Comparison of ENCODE assay signal across 27 cellular contexts in the genomic region with DNA sequence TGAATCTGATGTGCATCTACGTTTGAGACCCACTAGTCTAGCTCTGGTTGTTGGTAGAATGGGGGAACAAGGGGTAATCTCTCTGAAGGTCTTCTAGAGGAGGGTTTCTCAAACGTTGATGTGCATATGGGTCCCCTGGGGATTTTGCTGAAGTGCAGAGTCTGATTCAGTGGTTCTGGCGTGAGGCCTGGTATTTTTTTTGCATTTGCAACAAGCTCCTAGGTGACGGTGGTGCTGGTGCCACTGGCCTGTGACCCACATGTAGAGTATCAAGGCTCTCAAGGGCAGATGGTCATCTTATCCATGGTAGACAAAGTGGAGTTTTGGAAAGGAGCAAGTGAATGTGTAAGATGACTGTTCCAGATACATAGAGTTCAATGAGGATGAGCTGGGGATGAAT.
DNase-seq lines count a peak whose midpoint lies in the region; ATAC-seq, FAIRE-seq and TF ChIP-seq lines count a peak whose summit lies in the region.
"Had no signal": no experiment of that assay in that cellular context is flagged by ENCODE, and none has a peak within 500 bp of the region (broad histone marks: within the 10 kb centered on the region; RNA-seq: fewer than 3 reads in every experiment).

No MANE protein-coding gene starts in this region.

- H3K27me3 ChIP-seq in sigmoid colon = no peaks in the 10 kb centered on the region
- no peaks in the 10 kb centered on the region for H3K27me3 ChIP-seq in foreskin keratinocyte

- H3K4me3 Mint-ChIP-seq in activated naive CD8-positive, alpha-beta T cell treated with anti-CD3 and anti-CD28 coated beads for 36 hours = no peak overlapping the region
- H3K4me3 Mint-ChIP-seq: activated CD4-positive, alpha-beta T cell treated with anti-CD3 and anti-CD28 coated beads, Interleukin-2, amount 10 ng/mL, durations not matched to agents 24 days and 14 days; activated CD8-positive, alpha-beta memory T cell treated with anti-CD3 and anti-CD28 coated beads, Interleukin-2, amount 10 ng/mL, durations not matched to agents 7 days and 5 days; activated naive CD8-positive, alpha-beta T cell treated with anti-CD3 and anti-CD28 coated beads, Interleukin-2, amount 50 U/mL, for 24 hours; activated T-helper 17 cell treated with anti-CD3 and anti-CD28 coated beads, Interleukin-2, amount 50 U/mL, for 72 hours; CD14-positive monocyte; mesothelial cell of epicardium; naive thymus-derived CD8-positive, alpha-beta T cell; T-helper 17 cell had no signal

- no peak overlapping the region for H3K27ac Mint-ChIP-seq in activated naive CD8-positive, alpha-beta T cell treated with anti-CD3 and anti-CD28 coated beads for 36 hours
- H3K27ac Mint-ChIP-seq: activated CD4-positive, alpha-beta T cell treated with anti-CD3 and anti-CD28 coated beads, Interleukin-2, amount 10 ng/mL, durations not matched to agents 24 days and 14 days; activated CD8-positive, alpha-beta memory T cell treated with anti-CD3 and anti-CD28 coated beads, Interleukin-2, amount 10 ng/mL, durations not matched to agents 7 days and 5 days; activated naive CD8-positive, alpha-beta T cell treated with anti-CD3 and anti-CD28 coated beads, Interleukin-2, amount 50 U/mL, for 24 hours; activated T-helper 17 cell treated with anti-CD3 and anti-CD28 coated beads, Interleukin-2, amount 50 U/mL, for 72 hours; CD14-positive monocyte; mesothelial cell of epicardium; T-helper 17 cell had no signal

- H3K4me1 Mint-ChIP-seq in activated naive CD8-positive, alpha-beta T cell treated with anti-CD3 and anti-CD28 coated beads for 36 hours = no peaks in the 10 kb centered on the region
- H3K4me1 Mint-ChIP-seq: activated CD4-positive, alpha-beta T cell treated with anti-CD3 and anti-CD28 coated beads, Interleukin-2, amount 10 ng/mL, durations not matched to agents 24 days and 14 days had no signal

- WGBS in sigmoid colon, 2 donors = 71 to 78% methylated on average over 4 of the region's 4 CpGs

- H3K27ac ChIP-seq in sigmoid colon = no peak overlapping the region
- H3K27ac ChIP-seq in foreskin keratinocyte = no peak overlapping the region
- H3K27ac ChIP-seq: left lung, VCaP had no signal

- intact Hi-C loops in sigmoid colon (cut with DNase I) = loop anchor here (5.0 kb wide), 2 partner anchors 523 to 628 kb away; no protein-coding TSS in a partner anchor

- no peak overlapping the region for H3K4me3 ChIP-seq in choroid plexus epithelial cell (ENCODE audit: low read depth, low read length)
- H3K4me3 ChIP-seq in sigmoid colon = no peak overlapping the region
- H3K4me3 ChIP-seq: K562, left lung had no signal

- TF ChIP-seq EP300 in sigmoid colon (IDR thresholded peaks at IDR 0.05) = no peak

- no peaks in the 10 kb centered on the region for H3K36me3 Mint-ChIP-seq in activated naive CD8-positive, alpha-beta T cell treated with anti-CD3 and anti-CD28 coated beads for 36 hours
- H3K36me3 Mint-ChIP-seq: activated CD8-positive, alpha-beta memory T cell treated with anti-CD3 and anti-CD28 coated beads, Interleukin-2, amount 10 ng/mL, durations not matched to agents 7 days and 5 days; CD14-positive monocyte; mesothelial cell of epicardium; naive thymus-derived CD8-positive, alpha-beta T cell had no signal

- H3K4me1 ChIP-seq in sigmoid colon = peaks cover 0 to 7% (median 5%) of the 10 kb centered on the region in 4 donors
- H3K4me1 ChIP-seq in foreskin keratinocyte = no peaks in the 10 kb centered on the region

- no peaks in the 10 kb centered on the region for H3K9me3 ChIP-seq in sigmoid colon
- H3K9me3 ChIP-seq: left lung had no signal

- H3K36me3 ChIP-seq in sigmoid colon = no peaks in the 10 kb centered on the region
- H3K36me3 ChIP-seq: left lung had no signal

- DNase-seq in NCI-H2171 treated with DMSO at 0.1 percent for 48 hours (lab: John Stamatoyannopoulos, UW) = peak; percentile 33
- DNase-seq in NCI-H2171 (lab: John Stamatoyannopoulos, UW) = no peak
- DNase-seq in GM12892 (ENCODE audit: insufficient read length) = no peak
- DNase-seq in choroid plexus epithelial cell (ENCODE audit: low read depth) = peak; percentile 39
- peak; percentile 33 for DNase-seq in sigmoid colon
- no peak for DNase-seq in occipital lobe (lab: John Stamatoyannopoulos, UW)
- DNase-seq in foreskin keratinocyte = no peak
- DNase-seq in activated naive CD8-positive, alpha-beta T cell treated with anti-CD3 and anti-CD28 coated beads for 36 hours = no peak
- DNase-seq: activated CD4-positive, alpha-beta T cell treated with anti-CD3 and anti-CD28 coated beads, Interleukin-2, amount 10 ng/mL, durations not matched to agents 24 days and 14 days; activated CD8-positive, alpha-beta memory T cell treated with anti-CD3 and anti-CD28 coated beads, Interleukin-2, amount 10 ng/mL, durations not matched to agents 7 days and 5 days; activated naive CD8-positive, alpha-beta T cell treated with anti-CD3 and anti-CD28 coated beads, Interleukin-2, amount 50 U/mL, for 24 hours; hippocampal formation; MV-4-11; NCI-H2081; retina; T-helper 17 cell had no signal

- ATAC-seq in foreskin keratinocyte = no peak
- ATAC-seq: activated CD8-positive, alpha-beta memory T cell treated with anti-CD3 and anti-CD28 coated beads, Interleukin-2, amount 10 ng/mL, durations not matched to agents 7 days and 5 days; activated naive CD8-positive, alpha-beta T cell treated with anti-CD3 and anti-CD28 coated beads, Interleukin-2, amount 50 U/mL, for 24 hours; activated T-helper 17 cell treated with anti-CD3 and anti-CD28 coated beads, Interleukin-2, amount 50 U/mL, for 72 hours; HCT116; K562; left lung; naive thymus-derived CD8-positive, alpha-beta T cell; T-helper 17 cell had no signal

- TF ChIP-seq CTCF in choroid plexus epithelial cell (conservative IDR thresholded peaks at IDR 0.05; ENCODE audit: low read depth, low read length) (no peak), sigmoid colon (IDR thresholded peaks at IDR 0.05) (no peak), foreskin keratinocyte (conservative IDR thresholded peaks at IDR 0.05) (no peak)

- TF ChIP-seq POLR2A in GM12892 (IDR thresholded peaks at IDR 0.05; ENCODE audit: low read depth, low read length) (no peak), sigmoid colon (IDR thresholded peaks at IDR 0.05) (no peak)

- H3K9me3 Mint-ChIP-seq in activated naive CD8-positive, alpha-beta T cell treated with anti-CD3 and anti-CD28 coated beads for 36 hours = no peaks in the 10 kb centered on the region
- H3K9me3 Mint-ChIP-seq: activated CD4-positive, alpha-beta T cell treated with anti-CD3 and anti-CD28 coated beads, Interleukin-2, amount 10 ng/mL, durations not matched to agents 24 days and 14 days; activated naive CD8-positive, alpha-beta T cell treated with anti-CD3 and anti-CD28 coated beads, Interleukin-2, amount 50 U/mL, for 24 hours; activated T-helper 17 cell treated with anti-CD3 and anti-CD28 coated beads, Interleukin-2, amount 50 U/mL, for 72 hours; CD14-positive monocyte; mesothelial cell of epicardium; naive thymus-derived CD8-positive, alpha-beta T cell had no signal

- peak; percentile 21 for FAIRE-seq in GM12892 (lab: Jason Lieb, UNC)
- FAIRE-seq: A204.1, endothelial cell of umbilical vein, frontal cortex, K562 had no signal

- H3K27me3 Mint-ChIP-seq in activated naive CD8-positive, alpha-beta T cell treated with anti-CD3 and anti-CD28 coated beads for 36 hours = peaks cover 5% of the 10 kb centered on the region

Comparison
In these comparisons a context has a peak if more than half of its experiments do, and no peak if none do; other contexts are left out.
1. DNase-seq: peak in NCI-H2171 treated with DMSO at 0.1 percent for 48 hours (single experiment), choroid plexus epithelial cell (single experiment) and sigmoid colon (single experiment); none in NCI-H2171 (single experiment), GM12892 (single experiment), occipital lobe (single experiment), foreskin keratinocyte (0 of 2) and activated naive CD8-positive, alpha-beta T cell treated with anti-CD3 and anti-CD28 coated beads for 36 hours (single experiment).